ENCODE assay signal across 8 cellular contexts in the genomic region with DNA sequence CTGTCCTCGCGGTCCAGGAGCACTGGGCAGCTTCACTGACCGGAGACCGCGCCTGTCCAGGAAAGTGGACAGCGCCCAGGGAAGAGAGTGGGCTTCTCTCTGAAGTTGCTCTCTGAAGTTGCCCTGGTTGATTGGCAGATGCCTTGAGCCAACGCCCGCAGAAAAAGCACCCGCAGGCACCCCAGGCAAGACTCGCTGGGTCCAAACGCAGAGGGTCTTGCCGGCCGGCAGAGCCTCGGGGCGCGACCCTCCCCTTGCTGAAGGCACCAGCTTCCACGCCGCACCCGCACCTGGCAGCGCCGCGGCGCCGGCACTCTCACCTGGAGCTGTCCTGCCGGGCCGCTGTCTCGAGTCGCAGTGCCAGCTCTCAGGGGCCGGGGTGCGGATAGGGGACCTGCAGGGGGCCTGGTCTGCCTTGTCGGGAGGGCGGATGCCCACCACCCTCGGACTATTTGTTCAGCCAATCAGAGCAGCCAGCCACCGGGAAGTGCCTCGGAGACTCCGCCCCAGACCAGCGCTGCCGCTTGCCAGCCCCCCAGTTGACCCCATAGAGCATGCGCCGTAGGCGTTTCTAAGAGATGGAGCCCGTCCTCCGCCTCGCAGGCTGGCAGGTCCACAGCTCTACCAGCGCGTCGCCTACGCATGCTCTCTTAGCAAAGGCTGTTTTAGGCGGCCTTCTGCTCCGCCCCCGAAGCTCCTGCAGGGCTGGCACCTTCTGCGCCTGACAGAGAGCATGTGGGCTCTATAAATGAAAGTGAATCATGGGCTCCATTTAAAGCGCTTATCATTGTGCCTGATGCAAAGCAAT. TPM values are rescaled to one million over a fixed set of nuclear protein-coding genes. Genes with fewer than 3 reads are reported as not detected.
A peak's percentile ranks its signal among the peaks of the same experiment; 100 is the strongest.
DNase-seq lines count a peak whose midpoint lies in the region; ATAC-seq, FAIRE-seq and TF ChIP-seq lines count a peak whose summit lies in the region.

A gene (minus strand): TSS at position 359 of the 808 bp plus-strand sequence. CDS start 4,127 bp downstream, outside the sequence.

- no peaks in the 10 kb centered on the region for H3K27me3 ChIP-seq in WERI-Rb-1 (ENCODE audit: insufficient read depth, low read depth, severe bottlenecking)
- no peaks in the 10 kb centered on the region for H3K27me3 ChIP-seq in bronchial epithelial cell (ENCODE audit: control insufficient read depth, insufficient read depth, low read length)
- H3K27me3 ChIP-seq in iPS-20b (ENCODE audit: insufficient read depth, low read length), result peaks cover 11% of the 10 kb centered on the region
- H3K27me3 ChIP-seq in small intestine (ENCODE audit: control insufficient read depth in 2 of 2, insufficient read depth in 2 of 2, low read length in 2 of 2), result no peaks in the 10 kb centered on the region

- ATAC-seq in GM18873 (IDR thresholded peaks at IDR 0.05; ENCODE audit: low FRiP score, unreplicated experiment), result peak; percentile 94
- ATAC-seq in HG03139 (IDR thresholded peaks at IDR 0.05; ENCODE audit: unreplicated experiment), result peak; percentile 96

- H3K9ac ChIP-seq in iPS-20b (ENCODE audit: low read depth, low read length), result peak within 1 kb of the TSS; percentile 53; the same call in 1 of the 2 replicates

- H3K4me3 ChIP-seq in WERI-Rb-1 (ENCODE audit: low read depth, low read length) (peak within 1 kb of the TSS; percentile 96), bronchial epithelial cell (ENCODE audit: low read depth, low read length) (peak within 1 kb of the TSS; percentile 65), iPS-20b (ENCODE audit: low read length) (peak within 1 kb of the TSS; percentile 84), small intestine (ENCODE audit: low read depth in 1 of 2, low read length in 2 of 2) (peak within 1 kb of the TSS; percentile 63 to 82)

- 0 to 1% (median 1%) methylated on average over 48 to 53 of the region's 53 CpGs for WGBS in small intestine, 3 donors

- H3K4me1 ChIP-seq in iPS-20b (ENCODE audit: insufficient read depth, low read length), result peaks cover 3% of the 10 kb centered on the region; the same call in 1 of the 2 replicates
- peaks cover 0 to 6% of the 10 kb centered on the region in 2 donors for H3K4me1 ChIP-seq in small intestine (ENCODE audit: control insufficient read depth in 2 of 2, insufficient read depth in 1 of 2, low read depth in 1 of 2, low read length in 1 of 2)

- no peak for TF ChIP-seq CTCF in WERI-Rb-1 (IDR thresholded peaks at IDR 0.05; ENCODE audit: low read depth, low read length)
- TF ChIP-seq CTCF in bronchial epithelial cell (IDR thresholded peaks at IDR 0.05; ENCODE audit: insufficient read depth, low read length, severe bottlenecking), result peak; percentile 3

- no peak for FAIRE-seq in bronchial epithelial cell (lab: Jason Lieb, UNC)
- FAIRE-seq in small intestine (lab: Jason Lieb, UNC), result no peak

- H3K36me3 ChIP-seq in WERI-Rb-1, result no peaks in the 10 kb centered on the region
- no peaks in the 10 kb centered on the region for H3K36me3 ChIP-seq in bronchial epithelial cell (ENCODE audit: control insufficient read depth, insufficient read depth, low read length)
- no peaks in the 10 kb centered on the region for H3K36me3 ChIP-seq in iPS-20b (ENCODE audit: insufficient read depth, low read depth, low read length)
- H3K36me3 ChIP-seq in small intestine (ENCODE audit: control insufficient read depth in 2 of 2, insufficient read depth in 2 of 2, low read length in 2 of 2), result no peaks in the 10 kb centered on the region

- in situ Hi-C loops in ACHN (cut with HindIII; ENCODE audit: low pct_ligation_motif_present, low pct_unique_long_range_greater_than_20kb, low sequenced_read_pairs), result no loop called here

- DNase-seq in ACHN, result peak; percentile 99
- DNase-seq in NCI-H2227 (lab: John Stamatoyannopoulos, UW; ENCODE audit: unreplicated experiment), result peak; percentile 96
- DNase-seq in WERI-Rb-1, result peak; percentile 99
- peak; percentile 96 for DNase-seq in bronchial epithelial cell (ENCODE audit: low read depth)
- DNase-seq in small intestine, result peak; percentile 97

- H3K27ac ChIP-seq in WERI-Rb-1 (no peak within 1 kb of the TSS; the same call in 1 of the 2 replicates), iPS-20b (ENCODE audit: low read length) (no peak within 1 kb of the TSS), small intestine (ENCODE audit: low read depth in 1 of 2, low read length in 1 of 2) (peak within 1 kb of the TSS; percentile 49 to 81)

- H3K9me3 ChIP-seq in WERI-Rb-1 (ENCODE audit: severe bottlenecking) (peaks cover 10% of the 10 kb centered on the region), iPS-20b (ENCODE audit: insufficient read depth, low read depth, low read length) (peaks cover 23% of the 10 kb centered on the region), small intestine (ENCODE audit: control insufficient read depth, low read depth) (no peaks in the 10 kb centered on the region)

RNA-seq across cellular contexts. Expression of the gene that starts here (rescaled TPM):
- 13.6 and 20.8 TPM in 2 replicates for total RNA-seq in bronchial epithelial cell
- polyA plus RNA-seq in small intestine, result 100 to 1,000 TPM in 1 of 3 donors, 10 to 100 TPM in 2; 68.1 to 103 (median 95.7) TPM

Comparison
In these comparisons a context has a peak if more than half of its experiments do, and no peak if none do; other contexts are left out.
1. H3K27ac ChIP-seq: peak in small intestine (2 of 2); none in WERI-Rb-1 (single experiment) and iPS-20b (single experiment).
2. Peak in every context shown above with its lines, with median percentiles within 50 percentile points of each other: DNase-seq and H3K4me3 ChIP-seq.